19 cellular contexts compared by ENCODE assay signal in genomic region chrX:16739574-16739973, GRCh38. TPM values are rescaled to one million over a fixed set of nuclear protein-coding genes. Genes with fewer than 3 reads are reported as not detected.
DNase-seq lines count a peak whose midpoint lies in the region; ATAC-seq and TF ChIP-seq lines count a peak whose summit lies in the region.
"Had no signal": no experiment of that assay in that cellular context is flagged by ENCODE, and none has a peak within 500 bp of the region (broad histone marks: within the 10 kb centered on the region; RNA-seq: fewer than 3 reads in every experiment).

No MANE protein-coding gene starts in this region.

- no peaks in the 10 kb centered on the region for H3K79me2 ChIP-seq in PC-3 (ENCODE audit: low read length)

- peaks cover 3% of the 10 kb centered on the region for H3F3A ChIP-seq in PC-3 (ENCODE audit: low read length, unreplicated experiment)

- WGBS in aorta, 2 donors, result 63 to 68% methylated on average over 6 of the region's 6 CpGs

- ATAC-seq in PC-3, result no peak
- no peak for ATAC-seq in aorta (ENCODE audit: low FRiP score)
- ATAC-seq in HG03175 (IDR thresholded peaks at IDR 0.05; ENCODE audit: unreplicated experiment), result no peak
- ATAC-seq: activated naive CD4-positive, alpha-beta T cell treated with anti-CD3 and anti-CD28 coated beads, Interleukin-2, amount 50 U/mL, for 72 hours had no signal

- no peaks in the 10 kb centered on the region for H4K20me1 ChIP-seq in PC-3 (ENCODE audit: low read length)

- CTCF ChIA-PET in PC-3 (lab: Charles Lee), result no interaction called here

- TF ChIP-seq CTCF in PC-3 (conservative IDR thresholded peaks at IDR 0.05; ENCODE audit: low read depth, low read length) (no peak), neutrophil (IDR thresholded peaks at IDR 0.05) (no peak)

- DNase-seq in HuH-7 (ENCODE audit: low spot score) (peak; percentile 25), PC-3 (peak; percentile 42), fibroblast of gingiva (ENCODE audit: low read depth) (peak; percentile 25), T1000 (lab: John Stamatoyannopoulos, UW) (no peak), substantia nigra (lab: John Stamatoyannopoulos, UW) (no peak), aorta (no peak)
- DNase-seq: activated CD4-positive, alpha-beta T cell treated with anti-CD3 and anti-CD28 coated beads for 48 hours; activated T-cell treated with anti-CD3 and anti-CD28 coated beads for 4 hours; DMS53; dorsolateral prefrontal cortex; NCI-H446; posterior cingulate gyrus; SJCRH30; stimulated activated naive CD4-positive, alpha-beta T cell treated with Interleukin-2 at 50 U/mL for 16 hours had no signal

- BruUV-seq in PC-3 (replicated peaks; lab: Mats Ljungman, UMichigan), result no TSS peak

- intact Hi-C loops in PC-3 (cut with micrococcal nuclease), result no loop called here
- intact Hi-C loops in aorta (cut with DNase I), result no loop called here

- no peak overlapping the region for H3K4me2 ChIP-seq in PC-3 (ENCODE audit: low read length)

- no peak overlapping the region for H3K9ac ChIP-seq in PC-3 (ENCODE audit: low read length)

- H3K27me3 ChIP-seq in PC-3 (ENCODE audit: low read length) (no peaks in the 10 kb centered on the region), neutrophil (no peaks in the 10 kb centered on the region), aorta (ENCODE audit: control insufficient read depth in 1 of 2, insufficient read depth in 2 of 2, low read length in 1 of 2) (no peaks in the 10 kb centered on the region)
- H3K27me3 ChIP-seq: SJCRH30, upper lobe of left lung had no signal

- H2AFZ ChIP-seq in PC-3 (ENCODE audit: low read length), result no peak overlapping the region

- POLR2A ChIA-PET in PC-3 (lab: Charles Lee; ENCODE audit: unreplicated experiment), result no interaction called here

- no peak overlapping the region for H3K27ac ChIP-seq in PC-3 (ENCODE audit: low read length)
- H3K27ac ChIP-seq in neutrophil, result peak overlapping the region; percentile 68
- H3K27ac ChIP-seq in substantia nigra (ENCODE audit: low read depth, low read length, poor library complexity, severe bottlenecking), result no peak overlapping the region
- H3K27ac ChIP-seq in aorta (ENCODE audit: low read depth in 1 of 2, low read length in 2 of 2), result no peak overlapping the region
- H3K27ac ChIP-seq: C4-2B, dorsolateral prefrontal cortex, SJCRH30, upper lobe of left lung had no signal

- no peaks in the 10 kb centered on the region for H3K9me2 ChIP-seq in PC-3 (replicated peaks; ENCODE audit: low read length)

- H3K4me1 ChIP-seq in PC-3 (ENCODE audit: insufficient read depth, low read length) (peaks cover 8% of the 10 kb centered on the region), neutrophil (ENCODE audit: control insufficient read depth in 1 of 2, insufficient read depth in 1 of 2, low read depth in 1 of 2, low read length in 1 of 2) (peaks cover 6 to 12% of the 10 kb centered on the region in 2 experiments), aorta (ENCODE audit: control insufficient read depth in 1 of 2, insufficient read depth in 2 of 2, low read length in 2 of 2) (no peaks in the 10 kb centered on the region)
- H3K4me1 ChIP-seq: SJCRH30, upper lobe of left lung had no signal

- H3K4me3 ChIP-seq in PC-3 (ENCODE audit: low read length) (no peak overlapping the region), neutrophil (ENCODE audit: low read depth in 1 of 2, low read length in 1 of 2) (no peak overlapping the region), aorta (ENCODE audit: low read length in 2 of 2) (no peak overlapping the region)
- H3K4me3 ChIP-seq: dorsolateral prefrontal cortex, SJCRH30, upper lobe of left lung had no signal

- H3K9me3 ChIP-seq in PC-3 (ENCODE audit: low read length) (no peaks in the 10 kb centered on the region), neutrophil (no peaks in the 10 kb centered on the region), aorta (ENCODE audit: control insufficient read depth, low read length) (no peaks in the 10 kb centered on the region)
- H3K9me3 ChIP-seq: SJCRH30, upper lobe of left lung had no signal

- H3K36me3 ChIP-seq in PC-3 (ENCODE audit: low read depth, low read length) (peaks cover 34% of the 10 kb centered on the region), neutrophil (peaks cover 45% of the 10 kb centered on the region), aorta (ENCODE audit: control insufficient read depth in 1 of 2, insufficient read depth in 2 of 2, low read length in 1 of 2) (peaks cover 0 to 8% of the 10 kb centered on the region in 2 donors)

RNA-seq across cellular contexts. Expression of gene SYAP1, which starts 20.2 kb away (rescaled TPM):
- total RNA-seq in PC-3 (2014; rRNA removed) (51.9 and 55.3 TPM in 2 replicates), aorta (10 to 100 TPM; 28.3 to 36.3 TPM)
- polyA plus RNA-seq in aorta, result 10 to 100 TPM; 13.2 to 13.5 TPM

RNA-seq across cellular contexts. Expression of gene CTPS2, which starts 27.1 kb away (rescaled TPM):
- total RNA-seq in PC-3 (2014; rRNA removed) (16.1 and 25.0 TPM in 2 replicates), aorta (10 to 100 TPM; 11.8 to 17.6 TPM)
- polyA plus RNA-seq in aorta, result 10 to 100 TPM in 1 of 2 donors, 1 to 10 TPM in 1; 5.1 to 12.4 TPM

RNA-seq across cellular contexts. Expression of gene TXLNG, which starts 46.7 kb away (rescaled TPM):
- total RNA-seq in PC-3 (2014; rRNA removed) (17.1 and 18.9 TPM in 2 replicates), aorta (10 to 100 TPM in 1 of 2 donors, 1 to 10 TPM in 1; 9.4 to 11.8 TPM)
- 10 to 100 TPM in 1 of 2 donors, 1 to 10 TPM in 1; 3.6 to 11.2 TPM for polyA plus RNA-seq in aorta

Comparison
In these comparisons a context has a peak if more than half of its experiments do, and no peak if none do; other contexts are left out.
1. DNase-seq: peak in HuH-7 (single experiment), PC-3 (single experiment) and fibroblast of gingiva (single experiment); none in T1000 (single experiment), substantia nigra (0 of 49) and aorta (0 of 2).